ENCODE assay signal across 22 cellular contexts in the genomic region with DNA sequence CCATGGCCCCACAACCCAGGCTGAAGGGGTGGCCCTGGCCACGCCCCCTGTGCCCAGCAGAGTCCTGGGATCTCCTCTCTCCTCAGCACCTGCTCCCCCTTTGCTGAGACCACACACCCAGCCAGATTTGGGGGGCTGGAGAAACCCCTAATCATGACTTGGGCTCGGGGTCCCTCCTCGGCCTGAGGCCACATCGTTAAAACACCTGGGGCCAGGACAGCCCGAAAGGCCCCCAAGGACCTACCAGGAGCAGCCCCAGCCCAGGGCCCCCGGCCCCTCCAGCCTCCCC.
"Had no signal": no experiment of that assay in that cellular context is flagged by ENCODE, and none has a peak within 500 bp of the region (broad histone marks: within the 10 kb centered on the region; RNA-seq: fewer than 3 reads in every experiment).

No MANE protein-coding gene starts in this region.

- H3K4me3 ChIP-seq: esophagus muscularis mucosa, heart right ventricle, pancreas, thyroid gland, upper lobe of left lung had no signal

- ATAC-seq: activated CD4-positive, CD25-positive, alpha-beta regulatory T cell treated with anti-CD3 and anti-CD28 coated beads, Interleukin-2, amount 50 U/mL, for 24 hours; heart right ventricle; naive thymus-derived CD4-positive, alpha-beta T cell; T-helper 17 cell had no signal

- H3K4me1 ChIP-seq: esophagus muscularis mucosa, foreskin keratinocyte, heart right ventricle, pancreas, thyroid gland had no signal

- H3K9me3 ChIP-seq: esophagus muscularis mucosa, heart right ventricle, pancreas, stomach, thyroid gland, upper lobe of left lung had no signal

- H3K27ac ChIP-seq: brain microvascular endothelial cell, esophagus muscularis mucosa, foreskin keratinocyte, heart right ventricle, pancreas, stomach, thyroid gland, upper lobe of left lung, WERI-Rb-1 had no signal

- DNase-seq: activated CD4-positive, alpha-beta T cell treated with anti-CD3 and anti-CD28 coated beads for 48 hours; activated CD4-positive, alpha-beta T cell treated with anti-CD3 and anti-CD28 coated beads, Interleukin-2, amount 50 U/mL, for 48 hours; activated CD8-positive, alpha-beta memory T cell treated with anti-CD3 and anti-CD28 coated beads for 24 hours; activated effector memory CD4-positive, alpha-beta T cell treated with Interleukin-2 at 50 U/mL for 16 hours; activated naive CD4-positive, alpha-beta T cell treated with Interleukin-2 at 50 U/mL for 16 hours; brain microvascular endothelial cell; foreskin keratinocyte; midbrain; stimulated activated CD4-positive, alpha-beta T cell treated with anti-CD3 and anti-CD28 coated beads, Interleukin-15, amount 100 ng/mL, for 24 hours; stimulated activated CD4-positive, alpha-beta T cell treated with anti-CD3 and anti-CD28 coated beads, Interleukin-2, amount 100 ng/mL, for 24 hours; stimulated activated naive B cell treated with anti-CD40 and anti-IgM and Interleukin-4, amounts not matched to agents 10 μg/mL and 1 μg/mL and 100 μg/mL, for 72 hours; T-helper 17 cell; T1000; thyroid gland; WERI-Rb-1 had no signal

- H3K36me3 ChIP-seq: brain microvascular endothelial cell, esophagus muscularis mucosa, heart right ventricle, pancreas, stomach, thyroid gland, upper lobe of left lung, WERI-Rb-1 had no signal

- H3K27me3 ChIP-seq: brain microvascular endothelial cell, thyroid gland had no signal
